Comparison of ENCODE assay signal across 1 cellular context in genomic region chr10:99394256-99394655, GRCh38.
A peak's percentile ranks its signal among the peaks of the same experiment; 100 is the strongest.
TF ChIP-seq lines count a peak whose summit lies in the region.

No MANE protein-coding gene starts in this region.

TF ChIP-seq in HepG2, 621 proteins besides CTCF, POLR2A, EP300 and RAD21:
- TF ChIP-seq RNF219 (CRISPR knock-in tag; IDR thresholded peaks at IDR 0.05) (no peak), RBM22 (optimal IDR thresholded peaks at IDR 0.05; ENCODE audit: low read length) (peak; percentile 32), ZNF839 (CRISPR knock-in tag; IDR thresholded peaks at IDR 0.05; ENCODE audit: borderline replicate concordance) (0 out of 2 replicates have a peak, but pooled peaks have one; percentile 49), REST (IDR thresholded peaks at IDR 0.05; ENCODE audit: borderline replicate concordance in 1 of 2, low read depth in 1 of 2, low read length in 2 of 2) (no peak), ZNF687 (CRISPR knock-in tag; IDR thresholded peaks at IDR 0.05) (peak; percentile 33; the same call in 1 of the 2 replicates), NR2F1 (CRISPR knock-in tag; IDR thresholded peaks at IDR 0.05) (no peak)
